ENCODE assay signal across 9 cellular contexts in the genomic region with DNA sequence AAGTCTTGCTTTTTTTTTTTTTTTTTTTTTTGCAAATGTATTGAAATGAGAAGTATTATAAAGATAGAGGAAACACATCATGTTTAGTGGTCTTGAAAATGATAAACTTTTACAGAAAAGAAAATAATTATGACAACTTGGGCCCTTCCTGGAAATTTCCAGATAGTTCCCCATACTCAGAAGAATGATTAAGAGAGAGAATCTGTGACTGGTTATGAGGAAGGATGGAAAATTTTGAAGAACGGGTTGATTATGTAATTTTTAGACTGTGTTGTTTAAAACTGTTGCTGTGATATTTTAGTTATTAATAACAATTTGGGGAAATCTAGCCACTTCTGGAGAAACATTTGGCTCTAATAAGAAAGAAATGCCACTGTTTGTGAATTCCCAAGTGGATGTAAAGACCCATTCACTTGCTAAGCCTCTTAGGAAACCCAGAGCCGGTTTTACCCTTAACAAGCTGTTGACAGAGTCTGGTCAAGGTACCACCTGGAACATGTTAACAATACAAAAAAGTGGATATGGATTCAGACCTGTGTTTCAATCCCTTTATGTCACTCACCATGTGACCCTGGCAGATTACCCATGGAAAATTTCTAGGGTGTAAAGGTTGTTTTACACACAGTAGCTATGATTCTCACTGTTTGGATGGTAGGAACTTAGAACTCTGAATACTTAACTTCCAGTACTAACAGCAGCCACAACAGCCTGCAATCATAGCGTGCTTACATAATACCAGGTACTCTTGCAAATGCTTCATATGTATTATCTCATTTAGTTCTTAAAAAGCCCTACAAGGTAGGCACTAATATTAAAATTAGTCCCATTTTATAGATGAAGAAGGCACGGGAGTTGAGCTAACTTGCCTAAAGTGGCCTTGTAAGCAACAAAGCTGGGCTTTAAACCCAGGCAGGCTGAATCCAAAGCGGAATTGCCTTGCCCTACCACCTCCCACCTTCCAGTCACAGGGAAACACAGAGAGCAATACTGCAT. TPM values are rescaled to one million over a fixed set of nuclear protein-coding genes. Genes with fewer than 3 reads are reported as not detected.
A peak's percentile ranks its signal among the peaks of the same experiment; 100 is the strongest.
DNase-seq lines count a peak whose midpoint lies in the region; ATAC-seq, FAIRE-seq and TF ChIP-seq lines count a peak whose summit lies in the region.
"Had no signal": no experiment of that assay in that cellular context is flagged by ENCODE, and none has a peak within 500 bp of the region (broad histone marks: within the 10 kb centered on the region; RNA-seq: fewer than 3 reads in every experiment).

No MANE protein-coding gene starts in this region.

- WGBS in A549 (ENCODE audit: missing lambda C conversion rate), result 76% methylated on average over 5 of the region's 5 CpGs

- H3K27ac Mint-ChIP-seq in central memory CD8-positive, alpha-beta T cell (ENCODE audit: low read depth), result peak overlapping the region; percentile 52
- H3K27ac Mint-ChIP-seq in naive thymus-derived CD4-positive, alpha-beta T cell, result peak overlapping the region in 7 of 9 donors; percentile 20 to 81 (median 65)

- peak overlapping the region; percentile 42 for H3K4me3 Mint-ChIP-seq in central memory CD8-positive, alpha-beta T cell
- peak overlapping the region in 7 of 10 donors; percentile 21 to 83 (median 58) for H3K4me3 Mint-ChIP-seq in naive thymus-derived CD4-positive, alpha-beta T cell

- ATAC-seq in A549 (no peak), GM21723 (IDR thresholded peaks at IDR 0.05; ENCODE audit: unreplicated experiment) (peak; percentile 32), HG02970 (IDR thresholded peaks at IDR 0.05; ENCODE audit: low FRiP score, unreplicated experiment) (no peak)
- no peak for ATAC-seq in central memory CD8-positive, alpha-beta T cell (replicated peaks; ENCODE audit: extremely low read depth, poor library complexity, severe bottlenecking)
- ATAC-seq in naive thymus-derived CD4-positive, alpha-beta T cell, result no peak

- peaks cover 5% of the 10 kb centered on the region for H3K9me3 Mint-ChIP-seq in central memory CD8-positive, alpha-beta T cell
- H3K9me3 Mint-ChIP-seq in naive thymus-derived CD4-positive, alpha-beta T cell, result peaks cover 2 to 14% (median 7%) of the 10 kb centered on the region in 11 donors

- peaks cover 0 to 17% (median 6%) of the 10 kb centered on the region in 3 experiments for H3K36me3 ChIP-seq in naive thymus-derived CD4-positive, alpha-beta T cell (ENCODE audit: control insufficient read depth in 2 of 3, insufficient read depth in 3 of 3, low read length in 3 of 3)

- peaks cover 60% of the 10 kb centered on the region for H3K4me1 ChIP-seq in A549
- peaks cover 14 to 37% of the 10 kb centered on the region in 2 donors for H3K4me1 ChIP-seq in naive thymus-derived CD4-positive, alpha-beta T cell (ENCODE audit: control insufficient read depth in 2 of 2, insufficient read depth in 2 of 2, low read length in 2 of 2)

- POLR2A ChIA-PET in A549 (lab: Yijun Ruan, JAX), result interaction anchor here (1.5 to 1.8 kb wide), 2 partner anchors 34 to 89 kb away, joined by 6 to 7 read pairs; no protein-coding TSS in a partner anchor
- POLR2A ChIA-PET in naive thymus-derived CD4-positive, alpha-beta T cell (lab: Charles Lee), result interaction anchor here (1.0 to 6.2 kb wide), 9 partner anchors 9 to 133 kb away, joined by 3 to 97 read pairs (median 4); no protein-coding TSS in a partner anchor

- intact Hi-C loops in naive thymus-derived CD4-positive, alpha-beta T cell (cut with micrococcal nuclease), result loop anchor here (2.0 to 5.0 kb wide), 2 partner anchors 13 to 42 kb away; no protein-coding TSS in a partner anchor

- peaks cover 20% of the 10 kb centered on the region for H3K36me3 Mint-ChIP-seq in central memory CD8-positive, alpha-beta T cell (ENCODE audit: insufficient read depth)
- H3K36me3 Mint-ChIP-seq in naive thymus-derived CD4-positive, alpha-beta T cell, result peaks cover 13 to 23% (median 16%) of the 10 kb centered on the region in 5 donors

- no peak for FAIRE-seq in A549 (lab: Jason Lieb, UNC)

- peak in 1 of 2 experiments; percentile 35 for DNase-seq in A549 (ENCODE audit: low read depth in 1 of 2, low spot score in 1 of 2)
- DNase-seq in central memory CD8-positive, alpha-beta T cell (ENCODE audit: low spot score in 2 of 2), result no peak
- no peak for DNase-seq in naive thymus-derived CD4-positive, alpha-beta T cell
- DNase-seq in foreskin melanocyte, result no peak
- no peak for DNase-seq in activated naive CD4-positive, alpha-beta T cell (lab: John Stamatoyannopoulos, UW)
- DNase-seq in cerebellum (ENCODE audit: low spot score), result no peak
- DNase-seq: NCI-H526 treated with DMSO at 0.1 percent for 48 hours had no signal

- H3K27me3 ChIP-seq in naive thymus-derived CD4-positive, alpha-beta T cell (ENCODE audit: control insufficient read depth in 2 of 2, insufficient read depth in 2 of 2, low read length in 2 of 2), result no peaks in the 10 kb centered on the region

- peaks cover 16% of the 10 kb centered on the region for H3K9me3 ChIP-seq in A549
- no peaks in the 10 kb centered on the region for H3K9me3 ChIP-seq in naive thymus-derived CD4-positive, alpha-beta T cell (ENCODE audit: control insufficient read depth in 2 of 3, low read length in 3 of 3)

- no peak for TF ChIP-seq RAD21 in A549 (conservative IDR thresholded peaks at IDR 0.05 in 1 of 2, IDR thresholded peaks at IDR 0.05 in 1 of 2)

- H3K4me3 ChIP-seq in A549, result no peak overlapping the region
- H3K4me3 ChIP-seq in naive thymus-derived CD4-positive, alpha-beta T cell (ENCODE audit: low read length), result no peak overlapping the region

- CTCF ChIA-PET in A549 (lab: Yijun Ruan, JAX), result interaction anchor here (0.6 to 2.0 kb wide), 6 partner anchors 21 to 602 kb away, joined by 3 to 8 read pairs (median 3); no protein-coding TSS in a partner anchor
- CTCF ChIA-PET in naive thymus-derived CD4-positive, alpha-beta T cell (lab: Charles Lee), result interaction anchor here (0.6 to 2.0 kb wide), 2 partner anchors 42 to 78 kb away, joined by 3 to 11 read pairs; no protein-coding TSS in a partner anchor

- H3K27ac ChIP-seq in A549, result peak overlapping the region; percentile 99 to 100
- H3K27ac ChIP-seq in naive thymus-derived CD4-positive, alpha-beta T cell (ENCODE audit: low read depth, low read length), result no peak overlapping the region

- H3K27me3 Mint-ChIP-seq in central memory CD8-positive, alpha-beta T cell, result no peaks in the 10 kb centered on the region
- no peaks in the 10 kb centered on the region for H3K27me3 Mint-ChIP-seq in naive thymus-derived CD4-positive, alpha-beta T cell

- TF ChIP-seq POLR2A in A549 (IDR thresholded peaks at IDR 0.05; ENCODE audit: low read length), result no peak

- no peak for TF ChIP-seq EP300 in A549 (IDR thresholded peaks at IDR 0.05)

- H3K4me2 ChIP-seq in A549, result peak overlapping the region; percentile 88

- no peak for TF ChIP-seq CTCF in A549 (IDR thresholded peaks at IDR 0.05)

- peaks cover 32% of the 10 kb centered on the region for H3K4me1 Mint-ChIP-seq in central memory CD8-positive, alpha-beta T cell
- H3K4me1 Mint-ChIP-seq in naive thymus-derived CD4-positive, alpha-beta T cell, result peaks cover 14 to 51% (median 35%) of the 10 kb centered on the region in 7 donors

TF ChIP-seq in A549, 52 proteins besides CTCF, POLR2A, EP300 and RAD21:
- TF ChIP-seq JUN (IDR thresholded peaks at IDR 0.05), result 0 out of 5 replicates have a peak, but pooled peaks of 1 of the 2 experiments have one; percentile 28
- TF ChIP-seq, protein P1, sequence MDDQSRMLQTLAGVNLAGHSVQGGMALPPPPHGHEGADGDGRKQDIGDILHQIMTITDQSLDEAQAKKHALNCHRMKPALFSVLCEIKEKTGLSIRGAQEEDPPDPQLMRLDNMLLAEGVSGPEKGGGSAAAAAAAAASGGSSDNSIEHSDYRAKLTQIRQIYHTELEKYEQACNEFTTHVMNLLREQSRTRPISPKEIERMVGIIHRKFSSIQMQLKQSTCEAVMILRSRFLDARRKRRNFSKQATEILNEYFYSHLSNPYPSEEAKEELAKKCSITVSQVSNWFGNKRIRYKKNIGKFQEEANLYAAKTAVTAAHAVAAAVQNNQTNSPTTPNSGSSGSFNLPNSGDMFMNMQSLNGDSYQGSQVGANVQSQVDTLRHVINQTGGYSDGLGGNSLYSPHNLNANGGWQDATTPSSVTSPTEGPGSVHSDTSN (IDR thresholded peaks at IDR 0.05), result no peak
TF ChIP-seq in A549: peak in this region for 1.

RNA-seq across cellular contexts. Expression of a gene that starts 32.0 kb away (rescaled TPM):
- polyA plus RNA-seq in A549 (2011; rRNA removed) (110 and 141 TPM in 2 replicates), A549 (2017; fragmentation: RNase III; extraction: RNeasy Plus Mini Kit Qiagen cat#74134 plus additional on column Dnase treatment) (70.5 to 80.7 TPM (median 72.0 TPM) in 3 replicates)
- 17.2 and 20.9 TPM in 2 replicates for polyA plus RNA-seq in A549 (2012; cell fraction: cytosol; rRNA removed)
- polyA plus RNA-seq in A549 (2012; cell fraction: nucleus; rRNA removed), result 16.5 and 23.0 TPM in 2 replicates
- 205 and 220 TPM in 2 replicates for polyA minus RNA-seq in A549 (2011; rRNA and poly(A)+ RNA removed)
- total RNA-seq in naive thymus-derived CD4-positive, alpha-beta T cell, result 10 to 100 TPM; 25.0 to 58.3 (median 35.8) TPM
- 10 to 100 TPM; 56.3 to 70.5 TPM for polyA plus RNA-seq in naive thymus-derived CD4-positive, alpha-beta T cell
- 103 TPM for total RNA-seq in cerebellum
